Comparison of ENCODE assay signal across 16 cellular contexts in genomic region chr4:48604041-48604440, GRCh38.
A peak's percentile ranks its signal among the peaks of the same experiment; 100 is the strongest.
DNase-seq lines count a peak whose midpoint lies in the region; ATAC-seq, FAIRE-seq and TF ChIP-seq lines count a peak whose summit lies in the region.
"Had no signal": no experiment of that assay in that cellular context is flagged by ENCODE, and none has a peak within 500 bp of the region (broad histone marks: within the 10 kb centered on the region; RNA-seq: fewer than 3 reads in every experiment).

No MANE protein-coding gene starts in this region.

- H3K9me3 ChIP-seq in A549 (no peaks in the 10 kb centered on the region), Caco-2 (no peaks in the 10 kb centered on the region), colonic mucosa (no peaks in the 10 kb centered on the region)
- H3K9me3 ChIP-seq: MG63 had no signal

- no peak for TF ChIP-seq EP300 in A549 (IDR thresholded peaks at IDR 0.05)

- ATAC-seq in A549 (no peak), memory B cell (ENCODE audit: low read depth) (no peak), WTC11 (no peak), GM18519 (IDR thresholded peaks at IDR 0.05; ENCODE audit: low FRiP score, unreplicated experiment) (no peak)

- WGBS in A549 (ENCODE audit: missing lambda C conversion rate): 96% methylated on average over 1 of the region's 1 CpG

- H3K27me3 ChIP-seq in Caco-2 (replicated peaks; ENCODE audit: control insufficient read depth, insufficient read depth, low read length) (no peaks in the 10 kb centered on the region), colonic mucosa (no peaks in the 10 kb centered on the region)
- H3K27me3 ChIP-seq: MG63 had no signal

- H3K9ac ChIP-seq in colonic mucosa (ENCODE audit: low read depth in 2 of 2, low read length in 2 of 2): peak overlapping the region in 1 of 2 donors; percentile 69

- peaks cover 20% of the 10 kb centered on the region for H3K4me1 Mint-ChIP-seq in Caco-2 (ENCODE audit: low read depth, unreplicated experiment)
- H3K4me1 Mint-ChIP-seq in memory B cell: no peaks in the 10 kb centered on the region
- H3K4me1 Mint-ChIP-seq in WTC11: peaks cover 3% of the 10 kb centered on the region; the same call in 1 of the 2 replicates
- H3K4me1 Mint-ChIP-seq: B cell had no signal

- TF ChIP-seq RAD21 in A549 (conservative IDR thresholded peaks at IDR 0.05 in 1 of 2, IDR thresholded peaks at IDR 0.05 in 1 of 2): no peak

- DNase-seq in A549 (ENCODE audit: low read depth in 1 of 2, low spot score in 1 of 2) (no peak), Caco-2 (no peak), colonic mucosa (no peak), memory B cell (ENCODE audit: low spot score in 2 of 2) (no peak), KBM-7 (no peak), WTC11 (ENCODE audit: low spot score) (no peak), DMS 273 treated with DMSO at 0.1 percent for 48 hours (lab: John Stamatoyannopoulos, UW) (no peak)
- DNase-seq: CD8-positive, alpha-beta memory T cell; EL; Karpas-422; MG63; NCI-H1092; SHP77 treated with DMSO at 0.1 percent for 48 hours had no signal

- FAIRE-seq in A549 (lab: Jason Lieb, UNC): no peak
- FAIRE-seq: H1 had no signal

- H3K4me3 Mint-ChIP-seq in Caco-2 (ENCODE audit: unreplicated experiment) (no peak overlapping the region), memory B cell (no peak overlapping the region), WTC11 (no peak overlapping the region)
- H3K4me3 Mint-ChIP-seq: B cell; CD8-positive, alpha-beta memory T cell had no signal

- H3K27me3 Mint-ChIP-seq in Caco-2 (ENCODE audit: insufficient read depth, unreplicated experiment): no peaks in the 10 kb centered on the region
- H3K27me3 Mint-ChIP-seq in memory B cell: no peaks in the 10 kb centered on the region
- H3K27me3 Mint-ChIP-seq in WTC11 (ENCODE audit: low read depth): no peaks in the 10 kb centered on the region
- H3K27me3 Mint-ChIP-seq: B cell; CD8-positive, alpha-beta memory T cell had no signal

- peak overlapping the region; percentile 68 for H3K4me2 ChIP-seq in A549

- no TSS peak for BruUV-seq in Caco-2 (replicated peaks; lab: Mats Ljungman, UMichigan)

- peak overlapping the region; percentile 69 for H3K27ac Mint-ChIP-seq in Caco-2 (ENCODE audit: unreplicated experiment)
- H3K27ac Mint-ChIP-seq in memory B cell: peak overlapping the region; percentile 22
- H3K27ac Mint-ChIP-seq in WTC11: no peak overlapping the region
- H3K27ac Mint-ChIP-seq: B cell had no signal

- CTCF ChIA-PET in A549 (lab: Yijun Ruan, JAX): no interaction called here
- CTCF ChIA-PET in Caco-2 (lab: Charles Lee): no interaction called here
- CTCF ChIA-PET in WTC11 (lab: Charles Lee): interaction anchor here (0.9 kb wide), 1 partner anchor 25 kb away, joined by 3 read pairs; no protein-coding TSS in a partner anchor

- no peak for TF ChIP-seq POLR2A in A549 (IDR thresholded peaks at IDR 0.05; ENCODE audit: low read length)

- POLR2A ChIA-PET in A549 (lab: Yijun Ruan, JAX) (no interaction called here), Caco-2 (lab: Charles Lee) (no interaction called here), WTC11 (lab: Charles Lee) (no interaction called here)

- in situ Hi-C loops in KBM-7 (cut with MboI; ENCODE audit: low pct_unique_long_range_greater_than_20kb, low sequenced_read_pairs): no loop called here

- H3K4me1 ChIP-seq in A549: peaks cover 26% of the 10 kb centered on the region
- peaks cover 31% of the 10 kb centered on the region for H3K4me1 ChIP-seq in Caco-2
- H3K4me1 ChIP-seq in colonic mucosa: peaks cover 8% of the 10 kb centered on the region

- intact Hi-C loops in Caco-2 (cut with micrococcal nuclease; ENCODE audit: unreplicated experiment) (no loop called here), colonic mucosa (cut with DNase I) (loop anchor here (5.0 kb wide), 1 partner anchor 73 kb away; no protein-coding TSS in a partner anchor)

- H3K36me3 Mint-ChIP-seq in Caco-2 (ENCODE audit: insufficient read depth, unreplicated experiment): peaks cover 5% of the 10 kb centered on the region
- peaks cover 2% of the 10 kb centered on the region for H3K36me3 Mint-ChIP-seq in memory B cell
- H3K36me3 Mint-ChIP-seq in WTC11: no peaks in the 10 kb centered on the region

- H3K9me3 Mint-ChIP-seq in Caco-2 (ENCODE audit: unreplicated experiment) (no peaks in the 10 kb centered on the region), memory B cell (no peaks in the 10 kb centered on the region), WTC11 (no peaks in the 10 kb centered on the region)
- H3K9me3 Mint-ChIP-seq: CD8-positive, alpha-beta memory T cell had no signal

- H3K4me3 ChIP-seq in A549: no peak overlapping the region
- H3K4me3 ChIP-seq in Caco-2 (ENCODE audit: low read depth, low read length): no peak overlapping the region
- no peak overlapping the region for H3K4me3 ChIP-seq in colonic mucosa
- H3K4me3 ChIP-seq: MG63 had no signal

- H3K27ac ChIP-seq in A549 (peak overlapping the region in 1 of 2 experiments; percentile 56; a peak in 1 of 6 replicates), colonic mucosa (peak overlapping the region; percentile 73)

- H3K36me3 ChIP-seq in Caco-2 (ENCODE audit: control insufficient read depth, insufficient read depth, low read length): no peaks in the 10 kb centered on the region
- H3K36me3 ChIP-seq in colonic mucosa: no peaks in the 10 kb centered on the region
- H3K36me3 ChIP-seq: MG63 had no signal

- TF ChIP-seq CTCF in A549 (IDR thresholded peaks at IDR 0.05): no peak
- TF ChIP-seq CTCF in Caco-2 (IDR thresholded peaks at IDR 0.05; ENCODE audit: insufficient read depth in 1 of 2, low read depth in 1 of 2, low read length in 1 of 2, severe bottlenecking in 1 of 2, unreplicated experiment in 1 of 2): no peak
- TF ChIP-seq CTCF in colonic mucosa (IDR thresholded peaks at IDR 0.05): no peak
- no peak for TF ChIP-seq CTCF in WTC11 (IDR thresholded peaks at IDR 0.05)

TF ChIP-seq in A549, 52 proteins besides CTCF, POLR2A, EP300 and RAD21:
- TF ChIP-seq PBX3 (IDR thresholded peaks at IDR 0.05): no peak
- no peak for TF ChIP-seq MAFK (IDR thresholded peaks at IDR 0.05; ENCODE audit: partially characterized antibody)
- TF ChIP-seq USF2 (IDR thresholded peaks at IDR 0.05): no peak

TF ChIP-seq in WTC11, 78 proteins besides CTCF, POLR2A, EP300 and RAD21:
- TF ChIP-seq ZNF532 (CRISPR knock-in tag; IDR thresholded peaks at IDR 0.05; ENCODE audit: borderline replicate concordance) (no peak), ZNF671 (CRISPR knock-in tag; IDR thresholded peaks at IDR 0.05) (no peak), ZBTB43 (CRISPR knock-in tag; IDR thresholded peaks at IDR 0.05) (no peak), RORB (CRISPR knock-in tag; IDR thresholded peaks at IDR 0.05) (no peak)
TF ChIP-seq in WTC11: peak in this region for 0.
